ENCODE assay signal across 32 cellular contexts in the genomic region with DNA sequence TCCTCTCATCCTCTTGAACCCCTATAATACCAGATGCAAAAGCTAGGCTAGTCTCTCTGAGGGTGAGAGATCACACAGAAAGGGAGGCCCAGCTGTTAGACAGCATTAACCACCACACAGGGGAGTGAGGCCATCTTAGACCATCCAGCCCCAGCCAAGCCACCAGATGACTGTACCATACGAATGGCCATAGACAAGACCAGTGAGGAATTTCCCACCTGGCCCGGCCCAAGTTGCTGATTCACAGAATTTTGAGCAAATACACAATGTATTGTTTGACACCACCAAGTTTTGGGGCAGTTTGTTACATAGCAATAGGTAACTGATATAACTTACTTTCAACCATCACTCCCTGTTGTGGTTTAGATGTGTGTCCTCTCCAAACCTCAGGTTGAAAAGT.
"Had no signal": no experiment of that assay in that cellular context is flagged by ENCODE, and none has a peak within 500 bp of the region (broad histone marks: within the 10 kb centered on the region; RNA-seq: fewer than 3 reads in every experiment).

No MANE protein-coding gene starts in this region.

- H3K36me3 ChIP-seq: adrenal gland, ascending aorta, brain microvascular endothelial cell, breast epithelium, cardiac muscle cell had no signal

- H3K4me3 ChIP-seq: adrenal gland, ascending aorta, body of pancreas, breast epithelium, cardiac muscle cell had no signal

- DNase-seq: activated effector memory CD4-positive, alpha-beta T cell treated with anti-CD3 and anti-CD28 coated beads, Interleukin-2, amount 50 U/mL, for 16 hours; activated effector memory CD4-positive, alpha-beta T cell treated with Interleukin-2 at 50 U/mL for 16 hours; activated gamma-delta T cell; activated gamma-delta T cell treated with Interleukin-2 at 50 U/mL for 16 hours; activated naive CD4-positive, alpha-beta T cell; activated naive CD4-positive, alpha-beta T cell treated with anti-CD3 and anti-CD28 coated beads for 36 hours; activated naive CD4-positive, alpha-beta T cell treated with anti-CD3 and anti-CD28 coated beads, Interleukin-2, amount 10 ng/mL, durations not matched to agents 7 days and 5 days; activated naive CD4-positive, alpha-beta T cell treated with anti-CD3 and anti-CD28 coated beads, Interleukin-2, amount 50 U/mL, for 16 hours; activated naive CD4-positive, alpha-beta T cell treated with Interleukin-2 at 50 U/mL for 16 hours; activated naive CD8-positive, alpha-beta T cell treated with anti-CD3 and anti-CD28 coated beads for 36 hours; activated naive CD8-positive, alpha-beta T cell treated with anti-CD3 and anti-CD28 coated beads, Interleukin-2, amount 10 ng/mL, durations not matched to agents 7 days and 5 days; activated naive CD8-positive, alpha-beta T cell treated with anti-CD3 and anti-CD28 coated beads, Interleukin-2, amount 50 U/mL, for 24 hours; activated T-cell treated with anti-CD3 and anti-CD28 coated beads, Interleukin-2, amount 50 U/mL, for 1 hour; activated T-cell treated with anti-CD3 and anti-CD28 coated beads, Interleukin-2, amount 50 U/mL, for 24 hours; activated T-cell treated with anti-CD3 and anti-CD28 coated beads, Interleukin-2, amount 50 U/mL, for 4 hours; activated T-cell treated with anti-CD3 and anti-CD28 coated beads, Interleukin-2, amount 50 U/mL, for 48 hours; activated T-cell treated with anti-CD3 and anti-CD28 coated beads, Interleukin-2, amount 50 U/mL, for 72 hours; adrenal gland; amniotic stem cell; amygdala; anterior cingulate cortex; aorta; body of pancreas; brain microvascular endothelial cell; caudate nucleus; central memory CD4-positive, alpha-beta T cell; cerebellar nuclear complex had no signal

- ATAC-seq: activated naive CD4-positive, alpha-beta T cell treated with anti-CD3 and anti-CD28 coated beads, Interleukin-2, amount 50 U/mL, for 72 hours; activated naive CD8-positive, alpha-beta T cell treated with anti-CD3 and anti-CD28 coated beads, Interleukin-2, amount 50 U/mL, for 24 hours; activated T-cell treated with anti-CD3 and anti-CD28 coated beads, Interleukin-2, amount 50 U/mL, for 4 hours; activated T-cell treated with anti-CD3 and anti-CD28 coated beads, Interleukin-2, amount 50 U/mL, for 72 hours; activated T-helper 17 cell treated with anti-CD3 and anti-CD28 coated beads, Interleukin-2, amount 50 U/mL, for 72 hours; body of pancreas had no signal

- H3K4me1 ChIP-seq: adrenal gland, ascending aorta, body of pancreas, breast epithelium had no signal

- H3K27ac ChIP-seq: adrenal gland, ascending aorta, body of pancreas, brain microvascular endothelial cell, breast epithelium, cardiac muscle cell had no signal

- H3K27me3 ChIP-seq: adrenal gland, ascending aorta, body of pancreas, brain microvascular endothelial cell, breast epithelium, cardiac muscle cell had no signal
